Comparison of ENCODE assay signal across 8 cellular contexts in the genomic region with DNA sequence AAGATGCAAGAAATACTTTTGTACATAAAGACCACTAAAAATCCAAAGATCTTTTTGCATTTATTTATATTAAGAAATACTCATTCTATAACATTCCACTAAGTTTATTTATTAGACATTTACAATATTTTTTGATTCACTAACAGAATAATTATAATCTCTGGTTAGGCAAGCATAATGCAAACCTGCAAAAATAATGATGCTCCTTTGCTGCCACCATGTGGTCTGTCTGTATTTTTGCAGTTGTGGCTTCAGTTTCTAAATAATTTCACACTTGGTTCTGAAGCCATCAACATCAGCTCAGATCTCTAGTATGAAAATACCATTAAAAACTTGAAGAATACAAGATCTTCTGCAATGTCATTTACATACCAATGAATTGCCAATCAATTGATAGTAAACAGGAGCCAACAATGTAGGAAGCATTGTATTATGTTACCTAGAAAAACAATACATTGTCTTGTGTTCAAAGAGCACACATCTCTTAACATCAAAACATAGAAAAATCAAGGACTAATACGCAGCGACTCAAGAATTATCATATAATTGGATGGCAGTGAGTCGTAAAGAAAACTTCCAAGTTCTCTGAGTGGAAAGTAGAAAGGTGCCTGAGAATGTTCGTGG. TPM values are rescaled to one million over a fixed set of nuclear protein-coding genes. Genes with fewer than 3 reads are reported as not detected.
A peak's percentile ranks its signal among the peaks of the same experiment; 100 is the strongest.
DNase-seq lines count a peak whose midpoint lies in the region; ATAC-seq and TF ChIP-seq lines count a peak whose summit lies in the region.

No MANE protein-coding gene starts in this region.

- no peak overlapping the region for H3K14ac ChIP-seq in trophoblast cell (ENCODE audit: low read length)

- no peak overlapping the region for H2BK120ac ChIP-seq in trophoblast cell (ENCODE audit: insufficient read depth, low read length, poor library complexity)

- peak; percentile 48 for TF ChIP-seq CTCF in foreskin fibroblast (IDR thresholded peaks at IDR 0.05; ENCODE audit: low read depth, low read length)

- no peak overlapping the region for H3K4ac ChIP-seq in trophoblast cell (ENCODE audit: low read depth, low read length)

- H3K9me3 Mint-ChIP-seq in activated CD4-positive, alpha-beta memory T cell treated with anti-CD3 and anti-CD28 coated beads, Interleukin-2, amount 10 ng/mL, durations not matched to agents 7 days and 5 days, result no peaks in the 10 kb centered on the region

- POLR2A ChIA-PET in activated CD4-positive, alpha-beta memory T cell treated with anti-CD3 and anti-CD28 coated beads, Interleukin-2, amount 10 ng/mL, durations not matched to agents 7 days and 5 days (lab: Charles Lee), result no interaction called here

- H4K8ac ChIP-seq in trophoblast cell (ENCODE audit: low read depth, low read length), result no peak overlapping the region

- H3K4me1 ChIP-seq in trophoblast cell (ENCODE audit: control insufficient read depth in 1 of 2, insufficient read depth in 2 of 2, low read length in 2 of 2), result no peaks in the 10 kb centered on the region

- CTCF ChIA-PET in activated CD4-positive, alpha-beta memory T cell treated with anti-CD3 and anti-CD28 coated beads, Interleukin-2, amount 10 ng/mL, durations not matched to agents 7 days and 5 days (lab: Charles Lee), result interaction anchor here (0.6 to 2.3 kb wide), 9 partner anchors 9 to 888 kb away, joined by 3 to 22 read pairs (median 3); partner anchors contain the start of gene WDR75

- no peak overlapping the region for H3K4me3 ChIP-seq in foreskin fibroblast (ENCODE audit: low read depth in 1 of 2, low read length in 2 of 2)
- no peak overlapping the region for H3K4me3 ChIP-seq in trophoblast cell (ENCODE audit: low read depth, low read length)

- 100% methylated on average over 1 of the region's 4 CpGs for WGBS in trophoblast cell (ENCODE audit: extremely low coverage, insufficient coverage, insufficient read length)

- H2BK5ac ChIP-seq in trophoblast cell (ENCODE audit: low read depth, low read length, poor library complexity), result no peak overlapping the region

- H3K4me3 Mint-ChIP-seq in activated CD4-positive, alpha-beta memory T cell treated with anti-CD3 and anti-CD28 coated beads, Interleukin-2, amount 10 ng/mL, durations not matched to agents 7 days and 5 days, result no peak overlapping the region

- no peak overlapping the region for H2AFZ ChIP-seq in trophoblast cell (ENCODE audit: insufficient read depth, low read length, poor library complexity)

- peaks cover 2% of the 10 kb centered on the region for H3K79me1 ChIP-seq in trophoblast cell (ENCODE audit: low read length)

- peak; percentile 85 for ATAC-seq in GM18502 (IDR thresholded peaks at IDR 0.05; ENCODE audit: poor library complexity, unreplicated experiment)
- peak; percentile 69 for ATAC-seq in HG02970 (IDR thresholded peaks at IDR 0.05; ENCODE audit: low FRiP score, unreplicated experiment)

- DNase-seq in Ammon's horn (ENCODE audit: low spot score), result peak; percentile 80
- DNase-seq in NCI-H345 (lab: John Stamatoyannopoulos, UW), result peak; percentile 30
- DNase-seq in activated CD4-positive, alpha-beta memory T cell treated with anti-CD3 and anti-CD28 coated beads, Interleukin-2, amount 10 ng/mL, durations not matched to agents 7 days and 5 days, result peak; percentile 50
- DNase-seq in foreskin fibroblast, result peak; percentile 57 to 85
- DNase-seq in trophoblast cell, result peak; percentile 26 to 70
- DNase-seq in NCI-H128 (lab: John Stamatoyannopoulos, UW; ENCODE audit: unreplicated experiment), result no peak

- H3K27ac Mint-ChIP-seq in activated CD4-positive, alpha-beta memory T cell treated with anti-CD3 and anti-CD28 coated beads, Interleukin-2, amount 10 ng/mL, durations not matched to agents 7 days and 5 days, result no peak overlapping the region

- no peaks in the 10 kb centered on the region for H3K79me2 ChIP-seq in trophoblast cell (ENCODE audit: control insufficient read depth, insufficient read depth, low read length, poor library complexity)

- H3K27ac ChIP-seq in trophoblast cell (ENCODE audit: low read depth, low read length), result no peak overlapping the region

- H3K36me3 Mint-ChIP-seq in activated CD4-positive, alpha-beta memory T cell treated with anti-CD3 and anti-CD28 coated beads, Interleukin-2, amount 10 ng/mL, durations not matched to agents 7 days and 5 days (ENCODE audit: low read depth), result no peaks in the 10 kb centered on the region

- no peak overlapping the region for H4K12ac ChIP-seq in trophoblast cell (ENCODE audit: low read depth, low read length)

- H3K27me3 Mint-ChIP-seq in activated CD4-positive, alpha-beta memory T cell treated with anti-CD3 and anti-CD28 coated beads, Interleukin-2, amount 10 ng/mL, durations not matched to agents 7 days and 5 days, result no peaks in the 10 kb centered on the region

- H3K18ac ChIP-seq in trophoblast cell (ENCODE audit: low read length), result no peak overlapping the region

- H3K9ac ChIP-seq in trophoblast cell (ENCODE audit: low read length), result no peak overlapping the region

- H3K4me2 ChIP-seq in trophoblast cell (ENCODE audit: low read length), result no peak overlapping the region

- H3K4me1 Mint-ChIP-seq in activated CD4-positive, alpha-beta memory T cell treated with anti-CD3 and anti-CD28 coated beads, Interleukin-2, amount 10 ng/mL, durations not matched to agents 7 days and 5 days, result peaks cover 8% of the 10 kb centered on the region

- no peak overlapping the region for H2AK5ac ChIP-seq in trophoblast cell (ENCODE audit: low read length)

- no peak overlapping the region for H2BK12ac ChIP-seq in trophoblast cell (ENCODE audit: low read length)

- H3K23ac ChIP-seq in trophoblast cell (ENCODE audit: low read length), result no peak overlapping the region

- H3K27me3 ChIP-seq in trophoblast cell (ENCODE audit: insufficient read depth, low read length), result no peaks in the 10 kb centered on the region

- no peaks in the 10 kb centered on the region for H3K36me3 ChIP-seq in trophoblast cell (ENCODE audit: control insufficient read depth in 1 of 2, insufficient read depth in 2 of 2, low read length in 2 of 2)

- H4K91ac ChIP-seq in trophoblast cell (ENCODE audit: low read depth, low read length), result no peak overlapping the region

- H3K9me3 ChIP-seq in trophoblast cell (ENCODE audit: insufficient read depth, low read depth, low read length), result no peaks in the 10 kb centered on the region

RNA-seq across cellular contexts. Expression of gene WDR75, which starts 28.8 kb away (rescaled TPM):
- total RNA-seq in activated CD4-positive, alpha-beta memory T cell treated with anti-CD3 and anti-CD28 coated beads, Interleukin-2, amount 10 ng/mL, durations not matched to agents 7 days and 5 days, result 10 to 100 TPM; 31.4 to 34.0 TPM
- 28.1 and 29.2 TPM in 2 replicates for polyA plus RNA-seq in trophoblast cell (2013)
